Comparison of ENCODE assay signal across 1 cellular context in genomic region chr10:43606323-43607198, GRCh38.
TF ChIP-seq lines count a peak whose summit lies in the region.

ZNF485 (plus strand) TSS chr10:43606438; CDS start chr10:43607051, 613 bp downstream.

TF ChIP-seq in K562, 482 proteins besides CTCF, POLR2A, EP300 and RAD21 (continued from another document):
- no peak for TF ChIP-seq RERE (CRISPR knock-in tag; IDR thresholded peaks at IDR 0.05; ENCODE audit: borderline replicate concordance)
- 0 out of 2 replicates have a peak, but pooled peaks have one; percentile 25 for TF ChIP-seq ZBED1 (IDR thresholded peaks at IDR 0.05)
- TF ChIP-seq GTF3C2 (IDR thresholded peaks at IDR 0.05; ENCODE audit: borderline replicate concordance, extremely low read depth, insufficient read length): no peak
- no peak for TF ChIP-seq FOXJ2 (tag; IDR thresholded peaks at IDR 0.05)
- no peak for TF ChIP-seq CEBPG (CRISPR knock-in tag; IDR thresholded peaks at IDR 0.05)
- TF ChIP-seq CEBPG (tag; conservative IDR thresholded peaks at IDR 0.05 in 1 of 2, IDR thresholded peaks at IDR 0.05 in 1 of 2): no peak
- TF ChIP-seq SREBF2 (CRISPR knock-in tag; IDR thresholded peaks at IDR 0.05): no peak
- TF ChIP-seq HMG20A (CRISPR knock-in tag; conservative IDR thresholded peaks at IDR 0.05): no peak
- TF ChIP-seq KLF1 (tag; IDR thresholded peaks at IDR 0.05): no peak
- TF ChIP-seq POLR2AphosphoS2 (IDR thresholded peaks at IDR 0.05; ENCODE audit: low read length): no peak
- TF ChIP-seq IRF9 (tag; IDR thresholded peaks at IDR 0.05): no peak
- TF ChIP-seq ARID4B (CRISPR knock-in tag; IDR thresholded peaks at IDR 0.05): peak; percentile 94
- no peak for TF ChIP-seq ZNF444 (CRISPR knock-in tag; IDR thresholded peaks at IDR 0.05)
- TF ChIP-seq AFF1 (IDR thresholded peaks at IDR 0.05; ENCODE audit: low read depth in 1 of 2, partially characterized antibody in 2 of 2): peak in 1 of 2 experiments; percentile 84
- no peak for TF ChIP-seq ZNF316 (IDR thresholded peaks at IDR 0.05)
- no peak for TF ChIP-seq FOSL1 (tag; conservative IDR thresholded peaks at IDR 0.05)
- no peak for TF ChIP-seq SRSF3 (IDR thresholded peaks at IDR 0.05; ENCODE audit: insufficient read depth, low read length)
- no peak for TF ChIP-seq ZBTB12 (CRISPR knock-in tag; IDR thresholded peaks at IDR 0.05)
